In the genomic region with DNA sequence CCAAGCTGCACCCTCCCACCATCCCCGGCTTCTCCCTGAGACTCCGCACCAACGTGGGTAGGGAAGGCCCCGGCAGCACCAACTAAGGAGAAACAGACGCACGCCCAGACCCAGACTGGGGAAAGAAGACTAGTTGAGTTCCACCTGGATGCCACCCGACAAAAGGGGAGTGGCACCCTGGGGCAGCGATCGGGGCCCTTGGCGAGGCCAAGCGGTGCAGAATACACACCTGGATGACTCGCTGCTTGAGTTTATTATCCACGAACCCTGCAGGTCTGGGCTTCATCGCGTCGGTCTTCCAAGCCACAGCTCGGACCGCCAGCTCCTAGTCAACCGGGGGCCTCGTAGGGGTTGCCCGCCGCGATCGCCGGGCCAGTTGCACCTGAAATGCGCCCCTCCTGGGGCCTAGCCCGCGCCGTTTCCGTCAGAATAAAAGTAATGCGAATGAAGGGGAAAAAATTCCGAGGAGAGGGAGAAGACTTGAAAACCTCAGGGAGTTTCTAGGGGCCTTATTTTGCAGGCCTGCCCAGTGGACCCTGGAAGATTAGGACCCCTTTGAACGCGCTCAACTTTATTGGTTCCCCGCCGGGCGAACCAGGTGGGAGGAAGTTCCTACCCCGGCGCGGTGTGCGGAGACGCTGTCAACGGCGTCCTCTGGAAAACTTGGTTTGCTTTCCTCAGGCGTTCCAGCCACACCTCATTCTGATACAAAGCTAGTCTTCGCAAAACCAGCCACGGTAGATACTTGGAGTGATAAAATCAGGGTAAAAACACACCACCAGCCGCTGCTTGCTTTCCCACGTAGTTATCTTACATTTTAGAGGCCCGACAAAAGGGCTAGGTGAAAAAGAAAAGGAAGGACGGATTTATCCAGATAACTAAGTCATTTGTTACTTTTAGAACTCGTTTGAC, we compare ENCODE assay signal across 8 cellular contexts. TPM values are rescaled to one million over a fixed set of nuclear protein-coding genes. Genes with fewer than 3 reads are reported as not detected.
DNase-seq lines count a peak whose midpoint lies in the region; ATAC-seq and TF ChIP-seq lines count a peak whose summit lies in the region.

TSS of gene NVL (minus strand) at position 331 of the 912 bp plus-strand sequence. CDS start at position 286, 45 bp downstream.

- H4K20me1 ChIP-seq in KMS-11 (ENCODE audit: insufficient read depth): no peaks in the 10 kb centered on the region

- TF ChIP-seq CTCF in KMS-11 (conservative IDR thresholded peaks at IDR 0.05; ENCODE audit: low read depth, low read length) (no peak), Panc1 (IDR thresholded peaks at IDR 0.05) (no peak)

- WGBS in esophagus, 2 donors: 0 to 1% methylated on average over 52 of the region's 52 CpGs

- DNase-seq in DMS79 (lab: John Stamatoyannopoulos, UW): peak; percentile 84
- peak; percentile 74 for DNase-seq in Panc1 (ENCODE audit: low read depth, low spot score)
- DNase-seq in activated T-cell treated with anti-CD3 and anti-CD28 coated beads, Interleukin-2, amount 50 U/mL, for 24 hours: peak; percentile 90
- DNase-seq in stimulated activated CD8-positive, alpha-beta memory T cell treated with anti-CD3 and anti-CD28 coated beads, Interleukin-4, amount 100 ng/mL, for 48 hours: peak; percentile 84

- H3K4me3 Mint-ChIP-seq in activated T-cell treated with anti-CD3 and anti-CD28 coated beads, Interleukin-2, amount 50 U/mL, for 24 hours: peak within 1 kb of the TSS; percentile 93

- H3K9me3 ChIP-seq in Panc1 (ENCODE audit: control insufficient read depth, insufficient read depth, low read depth, low read length) (no peaks in the 10 kb centered on the region), esophagus (ENCODE audit: control insufficient read depth in 2 of 2, insufficient read depth in 1 of 2, low read depth in 1 of 2, low read length in 1 of 2) (no peaks in the 10 kb centered on the region), mucosa of stomach (ENCODE audit: control insufficient read depth, low read length) (no peaks in the 10 kb centered on the region)

- H3K36me3 ChIP-seq in KMS-11 (ENCODE audit: insufficient read depth) (no peaks in the 10 kb centered on the region), Panc1 (ENCODE audit: control insufficient read depth, insufficient read depth, low read length) (peaks cover 3% of the 10 kb centered on the region; the same call in 1 of the 2 replicates), esophagus (ENCODE audit: control insufficient read depth in 2 of 2, insufficient read depth in 2 of 2, low read length in 1 of 2) (peaks cover 0 to 2% of the 10 kb centered on the region in 2 donors), mucosa of stomach (ENCODE audit: control insufficient read depth, insufficient read depth, low read length) (no peaks in the 10 kb centered on the region)

- no peaks in the 10 kb centered on the region for H3K9me3 Mint-ChIP-seq in activated T-cell treated with anti-CD3 and anti-CD28 coated beads, Interleukin-2, amount 50 U/mL, for 24 hours

- intact Hi-C loops in Panc1 (cut with micrococcal nuclease; ENCODE audit: unreplicated experiment): loop anchor here (10.0 kb wide), 2 partner anchors 145 to 625 kb away; partner anchors contain the start of gene DEGS1

- H3K4me1 ChIP-seq in KMS-11 (ENCODE audit: low read depth, poor library complexity, severe bottlenecking) (peaks cover 17% of the 10 kb centered on the region), Panc1 (ENCODE audit: control insufficient read depth, insufficient read depth, low read length) (peaks cover 16% of the 10 kb centered on the region), esophagus (ENCODE audit: control insufficient read depth in 2 of 2, insufficient read depth in 2 of 2, low read length in 1 of 2) (no peaks in the 10 kb centered on the region), mucosa of stomach (ENCODE audit: control insufficient read depth, insufficient read depth, low read length) (peaks cover 6% of the 10 kb centered on the region)

- peak within 1 kb of the TSS; percentile 88 for H3K4me3 ChIP-seq in KMS-11 (IDR thresholded peaks at IDR 0.05; ENCODE audit: insufficient read depth, low read depth, low read length)
- H3K4me3 ChIP-seq in Panc1 (ENCODE audit: low read depth in 2 of 2, low read length in 2 of 2): peak within 1 kb of the TSS; percentile 98 to 100
- H3K4me3 ChIP-seq in esophagus (ENCODE audit: low read depth in 1 of 2, low read length in 2 of 2): peak within 1 kb of the TSS; percentile 73 to 87
- H3K4me3 ChIP-seq in mucosa of stomach (ENCODE audit: low read length): peak within 1 kb of the TSS; percentile 61

- BruUV-seq in Panc1 (replicated peaks; lab: Mats Ljungman, UMichigan): no TSS peak

- in situ Hi-C loops in Panc1 (cut with HindIII; ENCODE audit: low pct_unique_long_range_greater_than_20kb, low sequenced_read_pairs): no loop called here

- no peaks in the 10 kb centered on the region for H3K27me3 Mint-ChIP-seq in activated T-cell treated with anti-CD3 and anti-CD28 coated beads, Interleukin-2, amount 50 U/mL, for 24 hours

- H3K27me3 ChIP-seq in KMS-11 (ENCODE audit: insufficient read depth, low read depth) (no peaks in the 10 kb centered on the region), Panc1 (ENCODE audit: control insufficient read depth, insufficient read depth, low read length) (no peaks in the 10 kb centered on the region), esophagus (ENCODE audit: control insufficient read depth in 1 of 2, insufficient read depth in 2 of 2, low read length in 2 of 2) (no peaks in the 10 kb centered on the region), mucosa of stomach (ENCODE audit: control insufficient read depth, insufficient read depth, low read length) (no peaks in the 10 kb centered on the region)

- H3K79me2 ChIP-seq in KMS-11 (ENCODE audit: insufficient read depth, low read depth): peaks cover 45% of the 10 kb centered on the region

- H3K27ac Mint-ChIP-seq in activated T-cell treated with anti-CD3 and anti-CD28 coated beads, Interleukin-2, amount 50 U/mL, for 24 hours: peak within 1 kb of the TSS; percentile 100

- H2AFZ ChIP-seq in KMS-11 (ENCODE audit: low read depth): peak within 1 kb of the TSS; percentile 82

- POLR2A ChIA-PET in Panc1 (lab: Charles Lee): interaction anchor here (0.6 kb wide), 1 partner anchor 1683 kb away, joined by 4 read pairs; no protein-coding TSS in a partner anchor

- peaks cover 35% of the 10 kb centered on the region for H3K36me3 Mint-ChIP-seq in activated T-cell treated with anti-CD3 and anti-CD28 coated beads, Interleukin-2, amount 50 U/mL, for 24 hours (ENCODE audit: low read depth)

- CTCF ChIA-PET in Panc1 (lab: Charles Lee): no interaction called here

- H3K4me2 ChIP-seq in KMS-11: peak within 1 kb of the TSS; percentile 50

- peak within 1 kb of the TSS; percentile 89 for H3K27ac ChIP-seq in KMS-11
- peak within 1 kb of the TSS; percentile 99 for H3K27ac ChIP-seq in Panc1 (ENCODE audit: low read length)
- H3K27ac ChIP-seq in esophagus (ENCODE audit: low read depth in 2 of 2, low read length in 1 of 2): peak within 1 kb of the TSS; percentile 95 to 96

- peak within 1 kb of the TSS; percentile 90 for H3K9ac ChIP-seq in KMS-11
- H3K9ac ChIP-seq in mucosa of stomach (ENCODE audit: low read length): peak within 1 kb of the TSS; percentile 88

- peaks cover 55% of the 10 kb centered on the region for H3K4me1 Mint-ChIP-seq in activated T-cell treated with anti-CD3 and anti-CD28 coated beads, Interleukin-2, amount 50 U/mL, for 24 hours (ENCODE audit: low read depth)

- ATAC-seq in GM21737 (IDR thresholded peaks at IDR 0.05; ENCODE audit: unreplicated experiment): peak; percentile 85
- ATAC-seq in Panc1: peak; percentile 97

RNA-seq across cellular contexts. Expression of gene NVL, which starts in this region (rescaled TPM):
- total RNA-seq in Panc1 (2021; ENCODE audit: unreplicated experiment): 25.0 TPM
- 10.4 TPM for polyA plus RNA-seq in Panc1 (2012; ENCODE audit: insufficient read length)
- polyA plus RNA-seq in esophagus: 10 to 100 TPM; 11.4 to 20.1 TPM

Comparison
In these comparisons a context has a peak if more than half of its experiments do, and no peak if none do; other contexts are left out.
1. Peak in every context shown above with its lines: DNase-seq, ATAC-seq, H3K4me3 ChIP-seq and H3K27ac ChIP-seq.